1 cellular context compared by ENCODE assay signal in the genomic region with DNA sequence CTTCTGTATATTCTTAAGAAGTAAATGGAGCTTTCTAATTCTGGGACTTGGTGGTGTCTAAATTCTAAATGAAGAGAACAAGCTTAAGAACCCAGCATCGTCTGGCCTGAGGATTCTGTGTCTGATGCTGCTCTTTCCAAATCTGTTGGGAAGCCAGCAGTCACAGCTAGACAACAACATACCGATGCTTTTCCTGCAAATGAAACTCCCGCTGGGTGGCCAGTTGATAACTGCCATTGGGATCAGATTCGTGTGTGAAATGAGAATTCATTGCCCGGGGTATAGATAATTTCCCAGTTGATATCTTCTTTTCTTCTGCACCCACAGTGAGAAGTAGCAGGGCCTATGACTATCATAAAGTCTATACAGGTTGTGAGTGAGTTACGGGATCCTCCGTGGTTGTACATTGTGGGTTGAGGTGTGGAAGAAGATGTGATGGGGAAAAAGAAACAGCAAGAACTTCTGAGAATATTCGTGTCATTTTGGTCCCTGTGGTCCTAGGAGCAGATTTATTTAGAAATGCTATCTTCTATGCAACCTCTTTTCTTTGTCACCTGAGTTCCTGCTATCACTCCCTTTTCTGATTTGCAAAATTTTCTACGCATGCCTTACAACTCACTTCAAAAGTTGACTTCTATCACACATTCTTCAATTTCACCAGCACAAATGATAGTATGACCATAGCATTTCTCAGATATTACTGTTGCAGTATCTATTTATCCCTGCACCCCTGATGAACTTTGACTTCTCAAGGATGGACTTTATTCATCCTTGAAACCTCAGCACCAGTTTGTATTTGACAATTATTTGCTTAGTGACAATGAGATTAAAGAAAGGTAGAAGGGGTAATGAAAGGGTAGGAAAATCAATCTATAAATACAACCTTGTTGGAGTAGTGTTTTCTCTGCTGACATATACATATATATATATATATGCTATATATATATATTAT.
TF ChIP-seq lines count a peak whose summit lies in the region.

No MANE protein-coding gene starts in this region.

TF ChIP-seq in HepG2, 621 proteins besides CTCF, POLR2A, EP300 and RAD21 (continues in another document):
- TF ChIP-seq, protein P1, sequence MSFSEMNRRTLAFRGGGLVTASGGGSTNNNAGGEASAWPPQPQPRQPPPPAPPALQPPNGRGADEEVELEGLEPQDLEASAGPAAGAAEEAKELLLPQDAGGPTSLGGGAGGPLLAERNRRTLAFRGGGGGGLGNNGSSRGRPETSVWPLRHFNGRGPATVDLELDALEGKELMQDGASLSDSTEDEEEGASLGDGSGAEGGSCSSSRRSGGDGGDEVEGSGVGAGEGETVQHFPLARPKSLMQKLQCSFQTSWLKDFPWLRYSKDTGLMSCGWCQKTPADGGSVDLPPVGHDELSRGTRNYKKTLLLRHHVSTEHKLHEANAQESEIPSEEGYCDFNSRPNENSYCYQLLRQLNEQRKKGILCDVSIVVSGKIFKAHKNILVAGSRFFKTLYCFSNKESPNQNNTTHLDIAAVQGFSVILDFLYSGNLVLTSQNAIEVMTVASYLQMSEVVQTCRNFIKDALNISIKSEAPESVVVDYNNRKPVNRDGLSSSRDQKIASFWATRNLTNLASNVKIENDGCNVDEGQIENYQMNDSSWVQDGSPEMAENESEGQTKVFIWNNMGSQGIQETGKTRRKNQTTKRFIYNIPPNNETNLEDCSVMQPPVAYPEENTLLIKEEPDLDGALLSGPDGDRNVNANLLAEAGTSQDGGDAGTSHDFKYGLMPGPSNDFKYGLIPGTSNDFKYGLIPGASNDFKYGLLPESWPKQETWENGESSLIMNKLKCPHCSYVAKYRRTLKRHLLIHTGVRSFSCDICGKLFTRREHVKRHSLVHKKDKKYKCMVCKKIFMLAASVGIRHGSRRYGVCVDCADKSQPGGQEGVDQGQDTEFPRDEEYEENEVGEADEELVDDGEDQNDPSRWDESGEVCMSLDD (CRISPR knock-in tag; IDR thresholded peaks at IDR 0.05; ENCODE audit: borderline replicate concordance) = no peak
- TF ChIP-seq ZNF816 (CRISPR knock-in tag; IDR thresholded peaks at IDR 0.05; ENCODE audit: borderline replicate concordance) (no peak), CHD2 (IDR thresholded peaks at IDR 0.05; ENCODE audit: low read depth, low read length) (no peak), PLRG1 (conservative IDR thresholded peaks at IDR 0.05) (no peak), EHMT2 (IDR thresholded peaks at IDR 0.05; ENCODE audit: borderline replicate concordance, low read depth, low read length) (no peak), HNF4A (CRISPR knock-in tag; IDR thresholded peaks at IDR 0.05) (peak; percentile 63), ERF (CRISPR knock-in tag; IDR thresholded peaks at IDR 0.05) (peak; percentile 56; the same call in 1 of the 2 replicates), SOX13 (IDR thresholded peaks at IDR 0.05) (no peak), SOX13 (CRISPR knock-in tag; conservative IDR thresholded peaks at IDR 0.05 in 1 of 2, IDR thresholded peaks at IDR 0.05 in 1 of 2) (0 out of 4 replicates have a peak, but pooled peaks of 1 of the 2 experiments have one; percentile 21), ZNF224 (CRISPR knock-in tag; IDR thresholded peaks at IDR 0.05) (no peak), ZNF446 (CRISPR knock-in tag; IDR thresholded peaks at IDR 0.05) (no peak), RELA (CRISPR knock-in tag; IDR thresholded peaks at IDR 0.05) (no peak), PPARG (CRISPR knock-in tag; conservative IDR thresholded peaks at IDR 0.05) (0 out of 2 replicates have a peak, but pooled peaks have one; percentile 23), HNRNPK (IDR thresholded peaks at IDR 0.05; ENCODE audit: low read depth, low read length, poor library complexity, severe bottlenecking) (no peak), ZNF557 (CRISPR knock-in tag; IDR thresholded peaks at IDR 0.05) (no peak), TMF1 (CRISPR knock-in tag; IDR thresholded peaks at IDR 0.05; ENCODE audit: low read depth) (no peak), KDM5A (IDR thresholded peaks at IDR 0.05; ENCODE audit: borderline replicate concordance, low read length) (no peak), IRX3 (CRISPR knock-in tag; IDR thresholded peaks at IDR 0.05; ENCODE audit: borderline replicate concordance, low read depth) (no peak), SMARCC2 (IDR thresholded peaks at IDR 0.05) (no peak), ZBTB38 (CRISPR knock-in tag; IDR thresholded peaks at IDR 0.05) (peak; percentile 96), ZNF160 (CRISPR knock-in tag; IDR thresholded peaks at IDR 0.05) (no peak)
- TF ChIP-seq, protein P2, sequence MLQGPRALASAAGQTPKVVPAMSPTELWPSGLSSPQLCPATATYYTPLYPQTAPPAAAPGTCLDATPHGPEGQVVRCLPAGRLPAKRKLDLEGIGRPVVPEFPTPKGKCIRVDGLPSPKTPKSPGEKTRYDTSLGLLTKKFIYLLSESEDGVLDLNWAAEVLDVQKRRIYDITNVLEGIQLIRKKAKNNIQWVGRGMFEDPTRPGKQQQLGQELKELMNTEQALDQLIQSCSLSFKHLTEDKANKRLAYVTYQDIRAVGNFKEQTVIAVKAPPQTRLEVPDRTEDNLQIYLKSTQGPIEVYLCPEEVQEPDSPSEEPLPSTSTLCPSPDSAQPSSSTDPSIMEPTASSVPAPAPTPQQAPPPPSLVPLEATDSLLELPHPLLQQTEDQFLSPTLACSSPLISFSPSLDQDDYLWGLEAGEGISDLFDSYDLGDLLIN (CRISPR knock-in tag; IDR thresholded peaks at IDR 0.05; ENCODE audit: borderline replicate concordance) = no peak
- TF ChIP-seq, protein P3, sequence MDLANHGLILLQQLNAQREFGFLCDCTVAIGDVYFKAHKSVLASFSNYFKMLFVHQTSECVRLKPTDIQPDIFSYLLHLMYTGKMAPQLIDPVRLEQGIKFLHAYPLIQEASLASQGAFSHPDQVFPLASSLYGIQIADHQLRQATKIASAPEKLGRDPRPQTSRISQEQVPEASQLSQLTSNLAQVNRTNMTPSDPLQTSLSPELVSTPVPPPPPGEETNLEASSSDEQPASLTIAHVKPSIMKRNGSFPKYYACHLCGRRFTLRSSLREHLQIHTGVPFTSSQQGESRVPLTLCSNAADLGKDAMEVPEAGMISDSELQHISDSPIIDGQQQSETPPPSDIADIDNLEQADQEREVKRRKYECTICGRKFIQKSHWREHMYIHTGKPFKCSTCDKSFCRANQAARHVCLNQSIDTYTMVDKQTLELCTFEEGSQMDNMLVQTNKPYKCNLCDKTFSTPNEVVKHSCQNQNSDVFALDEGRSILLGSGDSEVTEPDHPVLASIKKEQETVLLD (CRISPR knock-in tag; IDR thresholded peaks at IDR 0.05; ENCODE audit: low read depth) = 0 out of 2 replicates have a peak, but pooled peaks have one; percentile 7
- TF ChIP-seq, protein P4, sequence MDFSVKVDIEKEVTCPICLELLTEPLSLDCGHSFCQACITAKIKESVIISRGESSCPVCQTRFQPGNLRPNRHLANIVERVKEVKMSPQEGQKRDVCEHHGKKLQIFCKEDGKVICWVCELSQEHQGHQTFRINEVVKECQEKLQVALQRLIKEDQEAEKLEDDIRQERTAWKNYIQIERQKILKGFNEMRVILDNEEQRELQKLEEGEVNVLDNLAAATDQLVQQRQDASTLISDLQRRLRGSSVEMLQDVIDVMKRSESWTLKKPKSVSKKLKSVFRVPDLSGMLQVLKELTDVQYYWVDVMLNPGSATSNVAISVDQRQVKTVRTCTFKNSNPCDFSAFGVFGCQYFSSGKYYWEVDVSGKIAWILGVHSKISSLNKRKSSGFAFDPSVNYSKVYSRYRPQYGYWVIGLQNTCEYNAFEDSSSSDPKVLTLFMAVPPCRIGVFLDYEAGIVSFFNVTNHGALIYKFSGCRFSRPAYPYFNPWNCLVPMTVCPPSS (IDR thresholded peaks at IDR 0.05) = no peak
- TF ChIP-seq, protein P5, sequence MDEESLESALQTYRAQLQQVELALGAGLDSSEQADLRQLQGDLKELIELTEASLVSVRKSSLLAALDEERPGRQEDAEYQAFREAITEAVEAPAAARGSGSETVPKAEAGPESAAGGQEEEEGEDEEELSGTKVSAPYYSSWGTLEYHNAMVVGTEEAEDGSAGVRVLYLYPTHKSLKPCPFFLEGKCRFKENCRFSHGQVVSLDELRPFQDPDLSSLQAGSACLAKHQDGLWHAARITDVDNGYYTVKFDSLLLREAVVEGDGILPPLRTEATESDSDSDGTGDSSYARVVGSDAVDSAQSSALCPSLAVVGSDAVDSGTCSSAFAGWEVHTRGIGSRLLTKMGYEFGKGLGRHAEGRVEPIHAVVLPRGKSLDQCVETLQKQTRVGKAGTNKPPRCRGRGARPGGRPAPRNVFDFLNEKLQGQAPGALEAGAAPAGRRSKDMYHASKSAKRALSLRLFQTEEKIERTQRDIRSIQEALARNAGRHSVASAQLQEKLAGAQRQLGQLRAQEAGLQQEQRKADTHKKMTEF (CRISPR knock-in tag; IDR thresholded peaks at IDR 0.05) = no peak; the same call in 1 of the 2 replicates
- TF ChIP-seq, protein P6, sequence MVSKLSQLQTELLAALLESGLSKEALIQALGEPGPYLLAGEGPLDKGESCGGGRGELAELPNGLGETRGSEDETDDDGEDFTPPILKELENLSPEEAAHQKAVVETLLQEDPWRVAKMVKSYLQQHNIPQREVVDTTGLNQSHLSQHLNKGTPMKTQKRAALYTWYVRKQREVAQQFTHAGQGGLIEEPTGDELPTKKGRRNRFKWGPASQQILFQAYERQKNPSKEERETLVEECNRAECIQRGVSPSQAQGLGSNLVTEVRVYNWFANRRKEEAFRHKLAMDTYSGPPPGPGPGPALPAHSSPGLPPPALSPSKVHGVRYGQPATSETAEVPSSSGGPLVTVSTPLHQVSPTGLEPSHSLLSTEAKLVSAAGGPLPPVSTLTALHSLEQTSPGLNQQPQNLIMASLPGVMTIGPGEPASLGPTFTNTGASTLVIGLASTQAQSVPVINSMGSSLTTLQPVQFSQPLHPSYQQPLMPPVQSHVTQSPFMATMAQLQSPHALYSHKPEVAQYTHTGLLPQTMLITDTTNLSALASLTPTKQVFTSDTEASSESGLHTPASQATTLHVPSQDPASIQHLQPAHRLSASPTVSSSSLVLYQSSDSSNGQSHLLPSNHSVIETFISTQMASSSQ (IDR thresholded peaks at IDR 0.05; ENCODE audit: low read depth) = no peak
- TF ChIP-seq, protein P6 (CRISPR knock-in tag; IDR thresholded peaks at IDR 0.05; ENCODE audit: borderline replicate concordance) = no peak
- TF ChIP-seq, protein P7, sequence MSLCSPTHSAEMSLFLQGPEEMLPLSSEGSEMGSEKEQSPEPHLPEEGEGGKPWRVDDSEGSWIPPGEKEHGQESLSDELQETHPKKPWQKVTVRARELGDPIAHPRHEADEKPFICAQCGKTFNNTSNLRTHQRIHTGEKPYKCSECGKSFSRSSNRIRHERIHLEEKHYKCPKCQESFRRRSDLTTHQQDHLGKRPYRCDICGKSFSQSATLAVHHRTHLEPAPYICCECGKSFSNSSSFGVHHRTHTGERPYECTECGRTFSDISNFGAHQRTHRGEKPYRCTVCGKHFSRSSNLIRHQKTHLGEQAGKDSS (CRISPR knock-in tag; IDR thresholded peaks at IDR 0.05; ENCODE audit: borderline replicate concordance, low read depth) = no peak
- TF ChIP-seq, protein P8, sequence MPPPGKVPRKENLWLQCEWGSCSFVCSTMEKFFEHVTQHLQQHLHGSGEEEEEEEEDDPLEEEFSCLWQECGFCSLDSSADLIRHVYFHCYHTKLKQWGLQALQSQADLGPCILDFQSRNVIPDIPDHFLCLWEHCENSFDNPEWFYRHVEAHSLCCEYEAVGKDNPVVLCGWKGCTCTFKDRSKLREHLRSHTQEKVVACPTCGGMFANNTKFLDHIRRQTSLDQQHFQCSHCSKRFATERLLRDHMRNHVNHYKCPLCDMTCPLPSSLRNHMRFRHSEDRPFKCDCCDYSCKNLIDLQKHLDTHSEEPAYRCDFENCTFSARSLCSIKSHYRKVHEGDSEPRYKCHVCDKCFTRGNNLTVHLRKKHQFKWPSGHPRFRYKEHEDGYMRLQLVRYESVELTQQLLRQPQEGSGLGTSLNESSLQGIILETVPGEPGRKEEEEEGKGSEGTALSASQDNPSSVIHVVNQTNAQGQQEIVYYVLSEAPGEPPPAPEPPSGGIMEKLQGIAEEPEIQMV (CRISPR knock-in tag; IDR thresholded peaks at IDR 0.05; ENCODE audit: low read depth) = no peak
- TF ChIP-seq, protein P9, sequence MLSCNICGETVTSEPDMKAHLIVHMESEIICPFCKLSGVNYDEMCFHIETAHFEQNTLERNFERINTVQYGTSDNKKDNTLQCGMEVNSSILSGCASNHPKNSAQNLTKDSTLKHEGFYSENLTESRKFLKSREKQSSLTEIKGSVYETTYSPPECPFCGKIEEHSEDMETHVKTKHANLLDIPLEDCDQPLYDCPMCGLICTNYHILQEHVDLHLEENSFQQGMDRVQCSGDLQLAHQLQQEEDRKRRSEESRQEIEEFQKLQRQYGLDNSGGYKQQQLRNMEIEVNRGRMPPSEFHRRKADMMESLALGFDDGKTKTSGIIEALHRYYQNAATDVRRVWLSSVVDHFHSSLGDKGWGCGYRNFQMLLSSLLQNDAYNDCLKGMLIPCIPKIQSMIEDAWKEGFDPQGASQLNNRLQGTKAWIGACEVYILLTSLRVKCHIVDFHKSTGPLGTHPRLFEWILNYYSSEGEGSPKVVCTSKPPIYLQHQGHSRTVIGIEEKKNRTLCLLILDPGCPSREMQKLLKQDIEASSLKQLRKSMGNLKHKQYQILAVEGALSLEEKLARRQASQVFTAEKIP (CRISPR knock-in tag; IDR thresholded peaks at IDR 0.05; ENCODE audit: borderline replicate concordance) = no peak
